In genomic region chr1:220089650-220090556, GRCh38 we compare ENCODE assay signal across 8 cellular contexts. TPM values are rescaled to one million over a fixed set of nuclear protein-coding genes. Genes with fewer than 3 reads are reported as not detected.
DNase-seq lines count a peak whose midpoint lies in the region; ATAC-seq and TF ChIP-seq lines count a peak whose summit lies in the region.

BPNT1 (minus strand) TSS chr1:220089788; CDS start chr1:220079846, 9,942 bp downstream.

- no peak for TF ChIP-seq CTCF in colonic mucosa (IDR thresholded peaks at IDR 0.05)

- DNase-seq in GM19240 (ENCODE audit: insufficient read length, low spot score), result peak; percentile 67
- DNase-seq in NCI-H526 (lab: John Stamatoyannopoulos, UW), result peak; percentile 82 to 93
- peak; percentile 98 for DNase-seq in activated CD4-positive, alpha-beta T cell treated with anti-CD3 and anti-CD28 coated beads for 48 hours
- DNase-seq in colonic mucosa, result peak; percentile 99
- DNase-seq in left colon, result peak; percentile 96 to 99
- DNase-seq in stimulated activated CD4-positive, alpha-beta T cell treated with anti-CD3 and anti-CD28 coated beads, Interleukin-1b, Interleukin-23, amount 100 ng/mL, for 48 hours, result peak; percentile 96

- H3K27me3 ChIP-seq in BLaER1 (no peaks in the 10 kb centered on the region), colonic mucosa (no peaks in the 10 kb centered on the region)

- H3K27ac ChIP-seq in BLaER1, result peak within 1 kb of the TSS; percentile 55
- H3K27ac ChIP-seq in colonic mucosa, result peak within 1 kb of the TSS; percentile 69

- H3K4me1 ChIP-seq in BLaER1 (peaks cover 24% of the 10 kb centered on the region), colonic mucosa (peaks cover under 1% of the 10 kb centered on the region)

- H4K20me1 ChIP-seq in BLaER1, result no peaks in the 10 kb centered on the region

- H3K9me3 ChIP-seq in BLaER1, result no peaks in the 10 kb centered on the region
- no peaks in the 10 kb centered on the region for H3K9me3 ChIP-seq in colonic mucosa

- H3K4me3 ChIP-seq in BLaER1, result peak within 1 kb of the TSS; percentile 72
- H3K4me3 ChIP-seq in colonic mucosa, result peak within 1 kb of the TSS; percentile 51

- H3K9ac ChIP-seq in BLaER1, result peak within 1 kb of the TSS; percentile 74
- H3K9ac ChIP-seq in colonic mucosa (ENCODE audit: low read depth in 2 of 2, low read length in 2 of 2), result peak within 1 kb of the TSS; percentile 39 to 84

- ATAC-seq in HG03460 (IDR thresholded peaks at IDR 0.05; ENCODE audit: unreplicated experiment), result peak; percentile 58
- ATAC-seq in left colon, result peak; percentile 76

- intact Hi-C loops in colonic mucosa (cut with DNase I), result loop anchor here (10.0 kb wide), 1 partner anchor 45 kb away; the partner anchor contains the start of gene EPRS1
- intact Hi-C loops in left colon (cut with DNase I, micrococcal nuclease), result loop anchor here in 1 of 2 donors (5.0 kb wide), 1 partner anchor 43 kb away; the partner anchor contains the start of gene EPRS1

- H3K36me3 ChIP-seq in BLaER1 (peaks cover 7% of the 10 kb centered on the region; the same call in 1 of the 2 replicates), colonic mucosa (no peaks in the 10 kb centered on the region)

- peak within 1 kb of the TSS; percentile 79 for H3K4me2 ChIP-seq in BLaER1

RNA-seq across cellular contexts. Expression of gene BPNT1, which starts in this region (rescaled TPM):
- 10 to 100 TPM; 57.5 to 71.5 TPM for total RNA-seq in colonic mucosa
- 10 to 100 TPM; 57.4 to 67.9 TPM for total RNA-seq in left colon

Comparison
In these comparisons a context has a peak if more than half of its experiments do, and no peak if none do; other contexts are left out.
1. Peak in every context shown above with its lines: DNase-seq, ATAC-seq, H3K4me3 ChIP-seq and H3K27ac ChIP-seq.